Comparison of ENCODE assay signal across 8 cellular contexts in the genomic region with DNA sequence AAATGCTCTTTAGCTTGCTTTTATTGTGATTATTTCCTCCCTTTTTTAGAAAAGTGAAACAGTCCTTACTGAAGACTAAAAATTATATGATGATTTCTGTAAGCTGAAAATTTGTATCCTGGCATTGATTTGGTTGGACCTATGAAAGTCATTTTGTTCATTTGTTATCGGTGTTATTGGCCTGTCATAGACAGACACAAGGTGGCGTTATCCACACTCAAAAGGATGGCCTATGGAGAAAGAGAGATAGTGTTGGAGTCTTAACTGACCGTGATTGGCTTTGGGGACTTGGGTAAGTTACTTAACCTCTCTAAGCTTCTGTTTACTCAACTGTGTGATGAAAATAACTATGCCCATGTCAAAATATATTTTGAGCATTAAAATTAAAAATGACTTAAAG.
DNase-seq lines count a peak whose midpoint lies in the region; ATAC-seq and TF ChIP-seq lines count a peak whose summit lies in the region.

No MANE protein-coding gene starts in this region.

- no peak overlapping the region for H3K4me3 Mint-ChIP-seq in nephron progenitor cell

- no peak overlapping the region for H3K4me3 ChIP-seq in vagina

- intact Hi-C loops in Right ventricle myocardium superior (cut with DNase I) = no loop called here
- intact Hi-C loops in Right ventricle myocardium inferior (cut with DNase I) = no loop called here
- intact Hi-C loops in vagina (cut with DNase I) = no loop called here

- H3K27me3 Mint-ChIP-seq in nephron progenitor cell (ENCODE audit: low read depth, poor library complexity) = peaks cover 3% of the 10 kb centered on the region

- H3K36me3 ChIP-seq in vagina = no peaks in the 10 kb centered on the region

- no peak overlapping the region for H3K27ac Mint-ChIP-seq in nephron progenitor cell

- peak; percentile 45 for TF ChIP-seq CTCF in nephron progenitor cell (IDR thresholded peaks at IDR 0.05)
- TF ChIP-seq CTCF in vagina (IDR thresholded peaks at IDR 0.05) = peak in 1 of 3 experiments; percentile 7

- H3K27ac ChIP-seq in vagina = no peak overlapping the region

- H3K27me3 ChIP-seq in vagina = no peaks in the 10 kb centered on the region

- H3K36me3 Mint-ChIP-seq in nephron progenitor cell (ENCODE audit: low read depth) = no peaks in the 10 kb centered on the region

- TF ChIP-seq POLR2A in vagina (IDR thresholded peaks at IDR 0.05) = no peak

- no peaks in the 10 kb centered on the region for H3K9me3 Mint-ChIP-seq in nephron progenitor cell

- DNase-seq in Right ventricle myocardium superior (no peak), Right ventricle myocardium inferior (ENCODE audit: missing footprints) (no peak), NCI-H1930 (lab: John Stamatoyannopoulos, UW) (peak; percentile 1), astrocyte of the hippocampus (ENCODE audit: low read depth, low spot score) (peak; percentile 29), nephron progenitor cell (peak; percentile 7), dedifferentiated amniotic fluid mesenchymal stem cell (ENCODE audit: extremely low spot score) (no peak), vagina (ENCODE audit: extremely low spot score in 2 of 2) (no peak)
- DNase-seq in activated CD4-positive, alpha-beta T cell treated with anti-CD3 and anti-CD28 coated beads, Interleukin-2, amount 50 U/mL, for 48 hours = no peak

- H3K4me1 Mint-ChIP-seq in nephron progenitor cell = no peaks in the 10 kb centered on the region

- ATAC-seq in Right ventricle myocardium superior (ENCODE audit: poor library complexity) (peak; percentile 41), Right ventricle myocardium inferior (no peak)

- no peaks in the 10 kb centered on the region for H3K4me1 ChIP-seq in vagina

- H3K9me3 ChIP-seq in vagina = no peaks in the 10 kb centered on the region

Comparison
In these comparisons a context has a peak if more than half of its experiments do, and no peak if none do; other contexts are left out.
1. DNase-seq: peak in NCI-H1930 (2 of 2), astrocyte of the hippocampus (single experiment) and nephron progenitor cell (single experiment); none in Right ventricle myocardium superior (single experiment), Right ventricle myocardium inferior (single experiment), dedifferentiated amniotic fluid mesenchymal stem cell (single experiment), vagina (0 of 2) and activated CD4-positive, alpha-beta T cell treated with anti-CD3 and anti-CD28 coated beads, Interleukin-2, amount 50 U/mL, for 48 hours (0 of 2).